In the genomic region with DNA sequence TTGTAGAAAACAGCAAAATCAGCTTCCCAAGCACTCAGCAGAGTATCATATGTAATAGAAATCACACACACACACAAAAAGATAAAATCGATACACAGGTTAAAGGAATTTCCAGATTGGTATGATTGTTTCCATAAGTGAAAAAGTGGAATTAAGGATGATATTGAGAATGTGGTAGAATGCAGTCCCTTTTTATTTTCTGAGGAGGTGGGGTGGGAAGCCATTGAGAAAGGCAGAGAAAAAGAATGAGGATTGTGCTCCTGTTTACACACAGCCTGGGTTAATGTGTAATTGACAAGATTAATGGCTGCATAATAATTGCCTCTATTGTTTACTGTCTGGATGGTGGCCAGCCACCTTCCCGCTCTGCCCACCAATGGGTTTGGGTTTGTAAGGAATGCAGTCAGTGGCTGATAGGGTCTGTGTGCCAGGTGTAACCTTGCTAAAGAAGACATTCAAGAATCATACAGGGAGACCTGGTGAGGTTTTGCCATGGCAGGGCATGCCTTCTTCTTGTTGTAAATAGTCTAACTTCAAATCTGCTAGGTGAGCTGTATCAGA, we compare ENCODE assay signal across 1 cellular context.
TF ChIP-seq lines count a peak whose summit lies in the region.

No MANE protein-coding gene starts in this region.

TF ChIP-seq in HEK293, 187 proteins besides CTCF, POLR2A, EP300 and RAD21 (continued from another document and continues in another):
- TF ChIP-seq, protein P1, sequence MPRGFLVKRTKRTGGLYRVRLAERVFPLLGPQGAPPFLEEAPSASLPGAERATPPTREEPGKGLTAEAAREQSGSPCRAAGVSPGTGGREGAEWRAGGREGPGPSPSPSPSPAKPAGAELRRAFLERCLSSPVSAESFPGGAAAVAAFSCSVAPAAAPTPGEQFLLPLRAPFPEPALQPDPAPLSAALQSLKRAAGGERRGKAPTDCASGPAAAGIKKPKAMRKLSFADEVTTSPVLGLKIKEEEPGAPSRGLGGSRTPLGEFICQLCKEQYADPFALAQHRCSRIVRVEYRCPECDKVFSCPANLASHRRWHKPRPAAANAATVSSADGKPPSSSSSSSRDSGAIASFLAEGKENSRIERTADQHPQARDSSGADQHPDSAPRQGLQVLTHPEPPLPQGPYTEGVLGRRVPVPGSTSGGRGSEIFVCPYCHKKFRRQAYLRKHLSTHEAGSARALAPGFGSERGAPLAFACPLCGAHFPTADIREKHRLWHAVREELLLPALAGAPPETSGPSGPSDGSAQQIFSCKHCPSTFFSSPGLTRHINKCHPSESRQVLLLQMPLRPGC (tag by site-specific recombination; IDR thresholded peaks at IDR 0.05): peak; percentile 47; the same call in 1 of the 2 replicates
- TF ChIP-seq, protein P2, sequence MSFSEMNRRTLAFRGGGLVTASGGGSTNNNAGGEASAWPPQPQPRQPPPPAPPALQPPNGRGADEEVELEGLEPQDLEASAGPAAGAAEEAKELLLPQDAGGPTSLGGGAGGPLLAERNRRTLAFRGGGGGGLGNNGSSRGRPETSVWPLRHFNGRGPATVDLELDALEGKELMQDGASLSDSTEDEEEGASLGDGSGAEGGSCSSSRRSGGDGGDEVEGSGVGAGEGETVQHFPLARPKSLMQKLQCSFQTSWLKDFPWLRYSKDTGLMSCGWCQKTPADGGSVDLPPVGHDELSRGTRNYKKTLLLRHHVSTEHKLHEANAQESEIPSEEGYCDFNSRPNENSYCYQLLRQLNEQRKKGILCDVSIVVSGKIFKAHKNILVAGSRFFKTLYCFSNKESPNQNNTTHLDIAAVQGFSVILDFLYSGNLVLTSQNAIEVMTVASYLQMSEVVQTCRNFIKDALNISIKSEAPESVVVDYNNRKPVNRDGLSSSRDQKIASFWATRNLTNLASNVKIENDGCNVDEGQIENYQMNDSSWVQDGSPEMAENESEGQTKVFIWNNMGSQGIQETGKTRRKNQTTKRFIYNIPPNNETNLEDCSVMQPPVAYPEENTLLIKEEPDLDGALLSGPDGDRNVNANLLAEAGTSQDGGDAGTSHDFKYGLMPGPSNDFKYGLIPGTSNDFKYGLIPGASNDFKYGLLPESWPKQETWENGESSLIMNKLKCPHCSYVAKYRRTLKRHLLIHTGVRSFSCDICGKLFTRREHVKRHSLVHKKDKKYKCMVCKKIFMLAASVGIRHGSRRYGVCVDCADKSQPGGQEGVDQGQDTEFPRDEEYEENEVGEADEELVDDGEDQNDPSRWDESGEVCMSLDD (tag by site-specific recombination; IDR thresholded peaks at IDR 0.05): no peak
- TF ChIP-seq ZNF544 (tag by site-specific recombination; IDR thresholded peaks at IDR 0.05): no peak
- TF ChIP-seq, protein P3, sequence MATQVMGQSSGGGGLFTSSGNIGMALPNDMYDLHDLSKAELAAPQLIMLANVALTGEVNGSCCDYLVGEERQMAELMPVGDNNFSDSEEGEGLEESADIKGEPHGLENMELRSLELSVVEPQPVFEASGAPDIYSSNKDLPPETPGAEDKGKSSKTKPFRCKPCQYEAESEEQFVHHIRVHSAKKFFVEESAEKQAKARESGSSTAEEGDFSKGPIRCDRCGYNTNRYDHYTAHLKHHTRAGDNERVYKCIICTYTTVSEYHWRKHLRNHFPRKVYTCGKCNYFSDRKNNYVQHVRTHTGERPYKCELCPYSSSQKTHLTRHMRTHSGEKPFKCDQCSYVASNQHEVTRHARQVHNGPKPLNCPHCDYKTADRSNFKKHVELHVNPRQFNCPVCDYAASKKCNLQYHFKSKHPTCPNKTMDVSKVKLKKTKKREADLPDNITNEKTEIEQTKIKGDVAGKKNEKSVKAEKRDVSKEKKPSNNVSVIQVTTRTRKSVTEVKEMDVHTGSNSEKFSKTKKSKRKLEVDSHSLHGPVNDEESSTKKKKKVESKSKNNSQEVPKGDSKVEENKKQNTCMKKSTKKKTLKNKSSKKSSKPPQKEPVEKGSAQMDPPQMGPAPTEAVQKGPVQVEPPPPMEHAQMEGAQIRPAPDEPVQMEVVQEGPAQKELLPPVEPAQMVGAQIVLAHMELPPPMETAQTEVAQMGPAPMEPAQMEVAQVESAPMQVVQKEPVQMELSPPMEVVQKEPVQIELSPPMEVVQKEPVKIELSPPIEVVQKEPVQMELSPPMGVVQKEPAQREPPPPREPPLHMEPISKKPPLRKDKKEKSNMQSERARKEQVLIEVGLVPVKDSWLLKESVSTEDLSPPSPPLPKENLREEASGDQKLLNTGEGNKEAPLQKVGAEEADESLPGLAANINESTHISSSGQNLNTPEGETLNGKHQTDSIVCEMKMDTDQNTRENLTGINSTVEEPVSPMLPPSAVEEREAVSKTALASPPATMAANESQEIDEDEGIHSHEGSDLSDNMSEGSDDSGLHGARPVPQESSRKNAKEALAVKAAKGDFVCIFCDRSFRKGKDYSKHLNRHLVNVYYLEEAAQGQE (tag by site-specific recombination; IDR thresholded peaks at IDR 0.05): no peak
- TF ChIP-seq PRDM1 (tag by site-specific recombination; IDR thresholded peaks at IDR 0.05): peak; percentile 5; the same call in 1 of the 2 replicates
- no peak for TF ChIP-seq ZNF791 (tag by site-specific recombination; IDR thresholded peaks at IDR 0.05)
- TF ChIP-seq ZBTB17 (tag by site-specific recombination; IDR thresholded peaks at IDR 0.05): 0 out of 2 replicates have a peak, but pooled peaks have one; percentile 12
- no peak for TF ChIP-seq ZFP37 (tag by site-specific recombination; IDR thresholded peaks at IDR 0.05)
- TF ChIP-seq ZNF48 (tag by site-specific recombination; IDR thresholded peaks at IDR 0.05): no peak
- TF ChIP-seq ZNF366 (tag by site-specific recombination; conservative IDR thresholded peaks at IDR 0.05): peak; percentile 78
- TF ChIP-seq GLI2 (tag by site-specific recombination; IDR thresholded peaks at IDR 0.05; ENCODE audit: borderline replicate concordance, low read depth): no peak
- TF ChIP-seq, protein P4, sequence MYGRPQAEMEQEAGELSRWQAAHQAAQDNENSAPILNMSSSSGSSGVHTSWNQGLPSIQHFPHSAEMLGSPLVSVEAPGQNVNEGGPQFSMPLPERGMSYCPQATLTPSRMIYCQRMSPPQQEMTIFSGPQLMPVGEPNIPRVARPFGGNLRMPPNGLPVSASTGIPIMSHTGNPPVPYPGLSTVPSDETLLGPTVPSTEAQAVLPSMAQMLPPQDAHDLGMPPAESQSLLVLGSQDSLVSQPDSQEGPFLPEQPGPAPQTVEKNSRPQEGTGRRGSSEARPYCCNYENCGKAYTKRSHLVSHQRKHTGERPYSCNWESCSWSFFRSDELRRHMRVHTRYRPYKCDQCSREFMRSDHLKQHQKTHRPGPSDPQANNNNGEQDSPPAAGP (tag by site-specific recombination; IDR thresholded peaks at IDR 0.05): no peak
- TF ChIP-seq ZNF404 (tag by site-specific recombination; IDR thresholded peaks at IDR 0.05): no peak
- TF ChIP-seq ZNF449 (tag by site-specific recombination; IDR thresholded peaks at IDR 0.05): no peak
- TF ChIP-seq KLF1 (tag by site-specific recombination; IDR thresholded peaks at IDR 0.05): no peak
- no peak for TF ChIP-seq HOXC10 (CRISPR knock-in tag; IDR thresholded peaks at IDR 0.05)
- TF ChIP-seq ZNF280D (tag by site-specific recombination; IDR thresholded peaks at IDR 0.05): no peak
- peak; percentile 95 for TF ChIP-seq SP7 (tag by site-specific recombination; IDR thresholded peaks at IDR 0.05)
- TF ChIP-seq ZNF416 (tag by site-specific recombination; IDR thresholded peaks at IDR 0.05): no peak
- TF ChIP-seq GFI1B (tag by site-specific recombination; IDR thresholded peaks at IDR 0.05): no peak; the same call in 1 of the 2 replicates
- no peak for TF ChIP-seq ZNF555 (tag by site-specific recombination; conservative IDR thresholded peaks at IDR 0.05)
- TF ChIP-seq, protein P5, sequence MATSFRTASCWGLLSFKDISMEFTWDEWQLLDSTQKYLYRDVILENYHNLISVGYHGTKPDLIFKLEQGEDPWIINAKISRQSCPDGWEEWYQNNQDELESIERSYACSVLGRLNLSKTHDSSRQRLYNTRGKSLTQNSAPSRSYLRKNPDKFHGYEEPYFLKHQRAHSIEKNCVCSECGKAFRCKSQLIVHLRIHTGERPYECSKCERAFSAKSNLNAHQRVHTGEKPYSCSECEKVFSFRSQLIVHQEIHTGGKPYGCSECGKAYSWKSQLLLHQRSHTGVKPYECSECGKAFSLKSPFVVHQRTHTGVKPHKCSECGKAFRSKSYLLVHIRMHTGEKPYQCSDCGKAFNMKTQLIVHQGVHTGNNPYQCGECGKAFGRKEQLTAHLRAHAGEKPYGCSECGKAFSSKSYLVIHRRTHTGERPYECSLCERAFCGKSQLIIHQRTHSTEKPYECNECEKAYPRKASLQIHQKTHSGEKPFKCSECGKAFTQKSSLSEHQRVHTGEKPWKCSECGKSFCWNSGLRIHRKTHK (tag by site-specific recombination; IDR thresholded peaks at IDR 0.05): no peak
- no peak for TF ChIP-seq ZNF146 (tag by site-specific recombination; IDR thresholded peaks at IDR 0.05)
- TF ChIP-seq ZNF629 (tag by site-specific recombination; IDR thresholded peaks at IDR 0.05): peak; percentile 33; the same call in 1 of the 2 replicates
- TF ChIP-seq, protein P6, sequence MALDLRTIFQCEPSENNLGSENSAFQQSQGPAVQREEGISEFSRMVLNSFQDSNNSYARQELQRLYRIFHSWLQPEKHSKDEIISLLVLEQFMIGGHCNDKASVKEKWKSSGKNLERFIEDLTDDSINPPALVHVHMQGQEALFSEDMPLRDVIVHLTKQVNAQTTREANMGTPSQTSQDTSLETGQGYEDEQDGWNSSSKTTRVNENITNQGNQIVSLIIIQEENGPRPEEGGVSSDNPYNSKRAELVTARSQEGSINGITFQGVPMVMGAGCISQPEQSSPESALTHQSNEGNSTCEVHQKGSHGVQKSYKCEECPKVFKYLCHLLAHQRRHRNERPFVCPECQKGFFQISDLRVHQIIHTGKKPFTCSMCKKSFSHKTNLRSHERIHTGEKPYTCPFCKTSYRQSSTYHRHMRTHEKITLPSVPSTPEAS (tag by site-specific recombination; IDR thresholded peaks at IDR 0.05): peak; percentile 61
- no peak for TF ChIP-seq ZNF549 (tag by site-specific recombination; IDR thresholded peaks at IDR 0.05)
- no peak for TF ChIP-seq ZNF513 (tag by site-specific recombination; IDR thresholded peaks at IDR 0.05)
- TF ChIP-seq FEZF1 (tag by site-specific recombination; IDR thresholded peaks at IDR 0.05): peak; percentile 62
- no peak; the same call in 1 of the 2 replicates for TF ChIP-seq ZSCAN23 (tag by site-specific recombination; IDR thresholded peaks at IDR 0.05)
